Comparison of ENCODE assay signal across 13 cellular contexts in genomic region chr5:139686919-139687421, GRCh38. TPM values are rescaled to one million over a fixed set of nuclear protein-coding genes. Genes with fewer than 3 reads are reported as not detected.
DNase-seq lines count a peak whose midpoint lies in the region; ATAC-seq, FAIRE-seq and TF ChIP-seq lines count a peak whose summit lies in the region.
"Had no signal": no experiment of that assay in that cellular context is flagged by ENCODE, and none has a peak within 500 bp of the region (broad histone marks: within the 10 kb centered on the region; RNA-seq: fewer than 3 reads in every experiment).

No MANE protein-coding gene starts in this region.

- H3K36me3 Mint-ChIP-seq in immature natural killer cell: peaks cover 4 to 16% (median 6%) of the 10 kb centered on the region in 3 donors

- H3K27me3 Mint-ChIP-seq in immature natural killer cell (ENCODE audit: low read depth in 3 of 3): peaks cover 0 to 10% (median 3%) of the 10 kb centered on the region in 3 donors
- H3K27me3 Mint-ChIP-seq: T-cell had no signal

- peak overlapping the region in 1 of 5 donors; percentile 26 for H3K4me3 Mint-ChIP-seq in immature natural killer cell
- H3K4me3 Mint-ChIP-seq: CD4-positive, CD25-positive, alpha-beta regulatory T cell; T-cell had no signal

- peaks cover 58 to 75% of the 10 kb centered on the region in 2 donors for H3K4me1 Mint-ChIP-seq in immature natural killer cell

- H3K36me3 ChIP-seq in HUES6 (ENCODE audit: control insufficient read depth, insufficient read depth, low read length): peaks cover 27% of the 10 kb centered on the region
- H3K36me3 ChIP-seq in WERI-Rb-1: peaks cover 38% of the 10 kb centered on the region
- H3K36me3 ChIP-seq in psoas muscle (ENCODE audit: insufficient read depth in 1 of 2, low read depth in 1 of 2): peaks cover 0 to 25% of the 10 kb centered on the region in 2 donors
- peaks cover 23% of the 10 kb centered on the region for H3K36me3 ChIP-seq in brain microvascular endothelial cell (replicated peaks)

- H3K4me3 ChIP-seq in HUES6 (ENCODE audit: low read depth, low read length): no peak overlapping the region
- no peak overlapping the region for H3K4me3 ChIP-seq in WERI-Rb-1 (ENCODE audit: low read depth, low read length)
- no peak overlapping the region for H3K4me3 ChIP-seq in psoas muscle
- H3K4me3 ChIP-seq in brain microvascular endothelial cell (ENCODE audit: low read depth, low read length): no peak overlapping the region

- H3K4me1 ChIP-seq in HUES6 (ENCODE audit: control insufficient read depth, insufficient read depth, low read length) (peaks cover 90% of the 10 kb centered on the region), psoas muscle (peaks cover 76% of the 10 kb centered on the region)

- H3K9me3 Mint-ChIP-seq in immature natural killer cell: peaks cover 0 to 2% (median 0%) of the 10 kb centered on the region in 6 donors
- H3K9me3 Mint-ChIP-seq: T-cell had no signal

- WGBS in psoas muscle, 3 donors: 52 to 70% (median 52%) methylated on average over 15 to 16 of the region's 16 CpGs

- ATAC-seq in psoas muscle (no peak), GM21717 (IDR thresholded peaks at IDR 0.05; ENCODE audit: unreplicated experiment) (no peak), GM21423 (IDR thresholded peaks at IDR 0.05; ENCODE audit: unreplicated experiment) (no peak)
- ATAC-seq: T-cell had no signal

- peak overlapping the region; percentile 31 to 75 (median 68) for H3K27ac Mint-ChIP-seq in immature natural killer cell
- H3K27ac Mint-ChIP-seq: T-cell had no signal

- H3K27me3 ChIP-seq in HUES6 (ENCODE audit: control insufficient read depth, insufficient read depth, low read length): no peaks in the 10 kb centered on the region
- H3K27me3 ChIP-seq in WERI-Rb-1 (ENCODE audit: insufficient read depth, low read depth, severe bottlenecking): no peaks in the 10 kb centered on the region
- H3K27me3 ChIP-seq in psoas muscle (ENCODE audit: insufficient read depth in 3 of 3, low read length in 2 of 3): no peaks in the 10 kb centered on the region
- no peaks in the 10 kb centered on the region for H3K27me3 ChIP-seq in brain microvascular endothelial cell (replicated peaks)

- intact Hi-C loops in psoas muscle (cut with DNase I): no loop called here

- no peak for FAIRE-seq in frontal cortex (lab: Jason Lieb, UNC)

- no peak overlapping the region for H3K27ac ChIP-seq in HUES6 (ENCODE audit: low read depth, low read length)
- H3K27ac ChIP-seq in WERI-Rb-1: peak overlapping the region; percentile 43
- peak overlapping the region; percentile 94 for H3K27ac ChIP-seq in psoas muscle
- H3K27ac ChIP-seq in brain microvascular endothelial cell: no peak overlapping the region

- peak; percentile 45 for DNase-seq in WERI-Rb-1
- no peak for DNase-seq in immature natural killer cell
- DNase-seq in psoas muscle: no peak
- no peak for DNase-seq in brain microvascular endothelial cell
- no peak for DNase-seq in frontal cortex (ENCODE audit: low spot score in 2 of 2)
- DNase-seq: CD4-positive, CD25-positive, alpha-beta regulatory T cell; effector memory CD4-positive, alpha-beta T cell; NCI-H146; stimulated activated CD8-positive, alpha-beta memory T cell treated with anti-CD3 and anti-CD28 coated beads, Interleukin-4, amount 100 ng/mL, for 48 hours; T-cell had no signal

- in situ Hi-C loops in brain microvascular endothelial cell (cut with HindIII; ENCODE audit: low pct_ligation_motif_present, low sequenced_read_pairs): no loop called here

- no peaks in the 10 kb centered on the region for H3K9me3 ChIP-seq in HUES6 (ENCODE audit: control insufficient read depth, insufficient read depth, low read depth, low read length)
- H3K9me3 ChIP-seq in WERI-Rb-1 (ENCODE audit: severe bottlenecking): no peaks in the 10 kb centered on the region
- H3K9me3 ChIP-seq in psoas muscle: no peaks in the 10 kb centered on the region

- peak overlapping the region; percentile 22 for H3K9ac ChIP-seq in HUES6 (ENCODE audit: low read length)

- TF ChIP-seq CTCF in WERI-Rb-1 (IDR thresholded peaks at IDR 0.05; ENCODE audit: low read depth, low read length) (no peak), psoas muscle (IDR thresholded peaks at IDR 0.05) (no peak), brain microvascular endothelial cell (IDR thresholded peaks at IDR 0.05; ENCODE audit: low read depth, low read length, missing control alignments) (no peak)

RNA-seq across cellular contexts. Expression of gene CXXC5, which starts 38.8 kb away (rescaled TPM):
- 100 to 1,000 TPM; 339 to 410 (median 385) TPM for polyA plus RNA-seq in immature natural killer cell
- 10 to 100 TPM; 31.9 to 88.3 (median 48.5) TPM for total RNA-seq in psoas muscle
- polyA plus RNA-seq in psoas muscle: 10 to 100 TPM; 24.5 to 48.5 (median 27.0) TPM
- total RNA-seq in frontal cortex: 38.7 TPM

Comparison
In these comparisons a context has a peak if more than half of its experiments do, and no peak if none do; other contexts are left out.
1. H3K27ac ChIP-seq: peak in WERI-Rb-1 (single experiment) and psoas muscle (single experiment); none in HUES6 (single experiment) and brain microvascular endothelial cell (single experiment).